21 cellular contexts compared by ENCODE assay signal in the genomic region with DNA sequence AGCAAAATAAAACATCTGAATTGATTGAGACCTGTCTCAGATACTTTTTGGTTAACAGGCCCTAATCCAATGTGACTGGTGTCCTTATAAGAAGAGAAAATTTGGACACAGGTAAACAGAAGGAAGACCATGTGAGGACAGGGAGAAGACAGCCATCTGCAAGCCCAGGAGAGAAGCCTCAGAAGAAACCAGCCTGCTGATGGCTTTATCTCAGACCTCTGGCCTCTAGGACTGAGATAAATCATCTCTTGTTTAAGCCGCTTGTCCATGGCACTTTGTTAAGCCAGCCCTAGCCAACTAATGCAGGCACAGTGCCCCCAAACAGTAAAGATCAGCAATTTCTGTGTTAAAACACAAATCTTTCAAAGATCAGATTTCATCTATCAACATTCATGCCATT. TPM values are rescaled to one million over a fixed set of nuclear protein-coding genes. Genes with fewer than 3 reads are reported as not detected.
DNase-seq lines count a peak whose midpoint lies in the region; ATAC-seq, FAIRE-seq and TF ChIP-seq lines count a peak whose summit lies in the region.
"Had no signal": no experiment of that assay in that cellular context is flagged by ENCODE, and none has a peak within 500 bp of the region (broad histone marks: within the 10 kb centered on the region; RNA-seq: fewer than 3 reads in every experiment).

No MANE protein-coding gene starts in this region.

- H3K27ac Mint-ChIP-seq in activated CD8-positive, alpha-beta T cell treated with anti-CD3 and anti-CD28 coated beads, Interleukin-2, amount 10 ng/mL, durations not matched to agents 7 days and 5 days: no peak overlapping the region
- no peak overlapping the region for H3K27ac Mint-ChIP-seq in activated CD8-positive, alpha-beta T cell treated with anti-CD3 and anti-CD28 coated beads for 36 hours
- H3K27ac Mint-ChIP-seq: B cell; CD4-positive, CD25-positive, alpha-beta regulatory T cell; CD8-positive, alpha-beta T cell; GM23338; H9 had no signal

- TF ChIP-seq RAD21 in K562 (CRISPR knock-in tag; conservative IDR thresholded peaks at IDR 0.05 in 1 of 2, IDR thresholded peaks at IDR 0.05 in 1 of 2): no peak

- WGBS in K562 (ENCODE audit: insufficient coverage, low coverage, missing lambda C conversion rate): 10% methylated on average over 1 of the region's 1 CpG
- 93 to 100% (median 96%) methylated on average over 1 of the region's 1 CpG for WGBS in ovary, 3 donors

- no peak overlapping the region for H3K4me3 Mint-ChIP-seq in activated CD8-positive, alpha-beta T cell treated with anti-CD3 and anti-CD28 coated beads, Interleukin-2, amount 10 ng/mL, durations not matched to agents 7 days and 5 days
- no peak overlapping the region for H3K4me3 Mint-ChIP-seq in activated CD8-positive, alpha-beta T cell treated with anti-CD3 and anti-CD28 coated beads for 36 hours
- H3K4me3 Mint-ChIP-seq: B cell; CD4-positive, CD25-positive, alpha-beta regulatory T cell; CD8-positive, alpha-beta T cell; GM23338; H9 had no signal

- POLR2A ChIA-PET in activated CD8-positive, alpha-beta T cell treated with anti-CD3 and anti-CD28 coated beads, Interleukin-2, amount 10 ng/mL, durations not matched to agents 7 days and 5 days (lab: Charles Lee): no interaction called here
- POLR2A ChIA-PET in activated CD8-positive, alpha-beta T cell treated with anti-CD3 and anti-CD28 coated beads for 36 hours (lab: Charles Lee): no interaction called here
- POLR2A ChIA-PET in K562 (lab: Yijun Ruan, JAX): no interaction called here

- H3K27me3 ChIP-seq in K562 (ENCODE audit: control insufficient read depth in 2 of 2, insufficient read depth in 2 of 2, low read length in 2 of 2): peaks cover 0 to 7% of the 10 kb centered on the region in 2 experiments; a peak in 1 of 5 replicates
- H3K27me3 ChIP-seq in parathyroid adenoma (ENCODE audit: control insufficient read depth, insufficient read depth, low read length): no peaks in the 10 kb centered on the region
- no peaks in the 10 kb centered on the region for H3K27me3 ChIP-seq in ovary
- H3K27me3 ChIP-seq: BLaER1 had no signal

- FAIRE-seq in K562 (lab: Jason Lieb, UNC): no peak
- FAIRE-seq: A204.1, D721Med, GM12891, GM18507 had no signal

- no peak for TF ChIP-seq POLR2A in K562 (conservative IDR thresholded peaks at IDR 0.05)
- TF ChIP-seq POLR2A in ovary (IDR thresholded peaks at IDR 0.05): no peak

- TF ChIP-seq CTCF in activated CD8-positive, alpha-beta T cell treated with anti-CD3 and anti-CD28 coated beads for 36 hours (IDR thresholded peaks at IDR 0.05): no peak
- TF ChIP-seq CTCF in K562 (IDR thresholded peaks at IDR 0.05 in 2 of 3, conservative IDR thresholded peaks at IDR 0.05 in 1 of 3; ENCODE audit: insufficient read depth in 2 of 3, low read depth in 1 of 3, low read length in 3 of 3): no peak
- no peak for TF ChIP-seq CTCF in parathyroid adenoma (IDR thresholded peaks at IDR 0.05)
- TF ChIP-seq CTCF in ovary (IDR thresholded peaks at IDR 0.05): no peak

- H3K9me1 ChIP-seq in K562 (ENCODE audit: control insufficient read depth, insufficient read depth, low read length): no peaks in the 10 kb centered on the region

- no peaks in the 10 kb centered on the region for H4K20me1 ChIP-seq in K562 (replicated peaks; ENCODE audit: control insufficient read depth, insufficient read depth, low read length)
- H4K20me1 ChIP-seq: BLaER1 had no signal

- no peaks in the 10 kb centered on the region for H3K36me3 Mint-ChIP-seq in activated CD8-positive, alpha-beta T cell treated with anti-CD3 and anti-CD28 coated beads, Interleukin-2, amount 10 ng/mL, durations not matched to agents 7 days and 5 days (ENCODE audit: low read depth)
- no peaks in the 10 kb centered on the region for H3K36me3 Mint-ChIP-seq in activated CD8-positive, alpha-beta T cell treated with anti-CD3 and anti-CD28 coated beads for 36 hours (ENCODE audit: low read depth)
- H3K36me3 Mint-ChIP-seq: CD4-positive, CD25-positive, alpha-beta regulatory T cell; CD8-positive, alpha-beta T cell had no signal

- no peaks in the 10 kb centered on the region for H3K9me3 ChIP-seq in K562 (replicated peaks; ENCODE audit: control insufficient read depth, insufficient read depth, low read depth, low read length)
- no peaks in the 10 kb centered on the region for H3K9me3 ChIP-seq in parathyroid adenoma (ENCODE audit: control insufficient read depth, low read length)
- no peaks in the 10 kb centered on the region for H3K9me3 ChIP-seq in ovary

- intact Hi-C loops in activated CD8-positive, alpha-beta T cell treated with anti-CD3 and anti-CD28 coated beads for 36 hours (cut with micrococcal nuclease): no loop called here
- intact Hi-C loops in K562 (cut with micrococcal nuclease): no loop called here
- intact Hi-C loops in ovary (cut with DNase I): no loop called here

- no peaks in the 10 kb centered on the region for H3K9me3 Mint-ChIP-seq in activated CD8-positive, alpha-beta T cell treated with anti-CD3 and anti-CD28 coated beads, Interleukin-2, amount 10 ng/mL, durations not matched to agents 7 days and 5 days (ENCODE audit: insufficient read depth)
- no peaks in the 10 kb centered on the region for H3K9me3 Mint-ChIP-seq in activated CD8-positive, alpha-beta T cell treated with anti-CD3 and anti-CD28 coated beads for 36 hours
- H3K9me3 Mint-ChIP-seq: CD8-positive, alpha-beta T cell had no signal

- H3K4me1 ChIP-seq in K562 (replicated peaks in 1 of 2; ENCODE audit: control insufficient read depth in 2 of 2, insufficient read depth in 2 of 2, low read length in 2 of 2) (peaks cover 7 to 9% of the 10 kb centered on the region in 2 experiments; a peak in 4 of 5 replicates), parathyroid adenoma (peaks cover 44% of the 10 kb centered on the region), ovary (ENCODE audit: insufficient read depth) (peaks cover 2% of the 10 kb centered on the region)

- no peak overlapping the region for H2AFZ ChIP-seq in K562 (ENCODE audit: low read depth, low read length)
- peak overlapping the region; percentile 45 for H2AFZ ChIP-seq in parathyroid adenoma
- H2AFZ ChIP-seq: GM23338 had no signal

- in situ Hi-C loops in K562 (cut with MboI): no loop called here

- H3K27ac ChIP-seq in K562 (ENCODE audit: extremely low read depth, low read depth, low read length): no peak overlapping the region
- peak overlapping the region; percentile 82 for H3K27ac ChIP-seq in parathyroid adenoma
- H3K27ac ChIP-seq in ovary: no peak overlapping the region
- H3K27ac ChIP-seq: BLaER1, C4-2B had no signal

- H3K36me3 ChIP-seq in K562 (ENCODE audit: control insufficient read depth, insufficient read depth, low read length) (no peaks in the 10 kb centered on the region), parathyroid adenoma (ENCODE audit: control insufficient read depth, insufficient read depth, low read length) (no peaks in the 10 kb centered on the region), ovary (no peaks in the 10 kb centered on the region)
- H3K36me3 ChIP-seq: BLaER1 had no signal

- peak; percentile 10 for DNase-seq in activated CD8-positive, alpha-beta T cell treated with anti-CD3 and anti-CD28 coated beads, Interleukin-2, amount 10 ng/mL, durations not matched to agents 7 days and 5 days
- no peak for DNase-seq in activated CD8-positive, alpha-beta T cell treated with anti-CD3 and anti-CD28 coated beads for 36 hours
- DNase-seq in K562 (ENCODE audit: extremely low read depth in 1 of 4, low spot score in 3 of 4) (no peak), 8988T (no peak), ovary (no peak)
- DNase-seq: CD4-positive, CD25-positive, alpha-beta regulatory T cell; CD8-positive, alpha-beta T cell; DMS 273 treated with DMSO at 0.1 percent for 48 hours; DMS79 treated with DMSO at 0.1 percent for 48 hours; GF-D8; H9 had no signal

- H3K4me2 ChIP-seq in K562 (ENCODE audit: insufficient read depth, low read length) (no peak overlapping the region), parathyroid adenoma (ENCODE audit: low read length) (no peak overlapping the region)
- H3K4me2 ChIP-seq: GM23338 had no signal

- CTCF ChIA-PET in activated CD8-positive, alpha-beta T cell treated with anti-CD3 and anti-CD28 coated beads, Interleukin-2, amount 10 ng/mL, durations not matched to agents 7 days and 5 days (lab: Charles Lee): interaction anchor here (0.7 to 1.1 kb wide), 2 partner anchors 17 to 305 kb away, joined by 3 read pairs; no protein-coding TSS in a partner anchor
- CTCF ChIA-PET in activated CD8-positive, alpha-beta T cell treated with anti-CD3 and anti-CD28 coated beads for 36 hours (lab: Charles Lee): interaction anchor here (0.8 to 1.4 kb wide), 2 partner anchors 24 to 669 kb away, joined by 3 to 5 read pairs; no protein-coding TSS in a partner anchor
- CTCF ChIA-PET in K562 (lab: Yijun Ruan, JAX; ENCODE audit: low intra/inter-chr PET ratio): no interaction called here

- no peaks in the 10 kb centered on the region for H3K4me1 Mint-ChIP-seq in activated CD8-positive, alpha-beta T cell treated with anti-CD3 and anti-CD28 coated beads, Interleukin-2, amount 10 ng/mL, durations not matched to agents 7 days and 5 days (ENCODE audit: low read depth)
- peaks cover 2% of the 10 kb centered on the region for H3K4me1 Mint-ChIP-seq in activated CD8-positive, alpha-beta T cell treated with anti-CD3 and anti-CD28 coated beads for 36 hours (ENCODE audit: low read depth)
- H3K4me1 Mint-ChIP-seq: B cell; CD4-positive, CD25-positive, alpha-beta regulatory T cell had no signal

- H3K9ac ChIP-seq in K562 (ENCODE audit: insufficient read depth in 1 of 2, low read depth in 2 of 2, low read length in 2 of 2) (no peak overlapping the region), parathyroid adenoma (no peak overlapping the region)
- H3K9ac ChIP-seq: BLaER1 had no signal

- H3K4me3 ChIP-seq in K562 (no peak overlapping the region), parathyroid adenoma (ENCODE audit: low read depth, low read length) (no peak overlapping the region), ovary (no peak overlapping the region)
- H3K4me3 ChIP-seq: BLaER1, GM23338 had no signal

- H3K79me2 ChIP-seq in K562 (ENCODE audit: control insufficient read depth, insufficient read depth, low read length) (no peaks in the 10 kb centered on the region), parathyroid adenoma (no peaks in the 10 kb centered on the region)

- BruUV-seq in K562 (replicated peaks; lab: Mats Ljungman, UMichigan): no TSS peak

- TF ChIP-seq EP300 in K562 (IDR thresholded peaks at IDR 0.05; ENCODE audit: low read length) (no peak), ovary (IDR thresholded peaks at IDR 0.05) (no peak)

- ATAC-seq in activated CD8-positive, alpha-beta T cell treated with anti-CD3 and anti-CD28 coated beads, Interleukin-2, amount 10 ng/mL, durations not matched to agents 7 days and 5 days: no peak
- no peak for ATAC-seq in activated CD8-positive, alpha-beta T cell treated with anti-CD3 and anti-CD28 coated beads for 36 hours
- ATAC-seq in K562: no peak
- ATAC-seq: CD8-positive, alpha-beta T cell; GM23338; HCT116 had no signal

- H3K27me3 Mint-ChIP-seq in activated CD8-positive, alpha-beta T cell treated with anti-CD3 and anti-CD28 coated beads, Interleukin-2, amount 10 ng/mL, durations not matched to agents 7 days and 5 days (ENCODE audit: low read depth): peaks cover 14% of the 10 kb centered on the region
- H3K27me3 Mint-ChIP-seq in activated CD8-positive, alpha-beta T cell treated with anti-CD3 and anti-CD28 coated beads for 36 hours: peaks cover 1% of the 10 kb centered on the region

RNA-seq across cellular contexts. Expression of a gene that starts 41.8 kb away (rescaled TPM):
- total RNA-seq in activated CD8-positive, alpha-beta T cell treated with anti-CD3 and anti-CD28 coated beads, Interleukin-2, amount 10 ng/mL, durations not matched to agents 7 days and 5 days: 10 to 100 TPM; 40.7 to 41.0 TPM
- 10 to 100 TPM; 46.8 to 47.2 TPM for total RNA-seq in activated CD8-positive, alpha-beta T cell treated with anti-CD3 and anti-CD28 coated beads for 36 hours
- total RNA-seq in K562 (2011; cell fraction: chromatin; rRNA removed; ENCODE audit: low replicate concordance): 11.5 and 48.7 TPM in 2 replicates
- total RNA-seq in K562 (2011; cell fraction: nucleolus; rRNA removed): 9.8 and 12.1 TPM in 2 replicates
- total RNA-seq in K562 (2011; cell fraction: nucleoplasm; rRNA removed): 19.5 TPM in 2 replicates
- total RNA-seq in K562 (2014; rRNA removed): 21.6 and 24.1 TPM in 2 replicates
- 42.4 and 48.3 TPM in 2 replicates for total RNA-seq in K562 (2014; rRNA removed; fragmentation: Illumina TruSeq; extraction: Trizol)
- 42.4 and 46.7 TPM in 2 replicates for total RNA-seq in K562 (2015; rRNA removed; fragmentation: Illumina TruSeq; extraction: Trizol)
- total RNA-seq in K562 (2021): 25.8 and 28.3 TPM in 2 replicates
- 37.6 and 48.3 TPM in 2 replicates for polyA plus RNA-seq in K562 (2011; rRNA removed)
- 16.0 and 25.1 TPM in 2 replicates for polyA plus RNA-seq in K562 (2011; cell fraction: cytosol; rRNA removed)
- 28.2 and 31.2 TPM in 2 replicates for polyA plus RNA-seq in K562 (2011; cell fraction: nucleus; rRNA removed)
- polyA plus RNA-seq in K562 (2012): 21.0 and 22.9 TPM in 2 replicates
- 28.5 and 30.7 TPM in 2 replicates for polyA plus RNA-seq in K562 (2014; fragmentation: Illumina TruSeq; extraction: Trizol)
- 10 to 100 TPM; 15.5 to 22.7 TPM for polyA plus RNA-seq in K562 (2014; fragmentation: Nextera tagmentation; extraction: Ambion mirVana)
- polyA plus RNA-seq in K562 (2014; rRNA removed): 27.6 and 29.4 TPM in 2 replicates
- 48.9 and 55.0 TPM in 2 replicates for polyA minus RNA-seq in K562 (2011; rRNA and poly(A)+ RNA removed)
- 14.7 and 21.5 TPM in 2 replicates for polyA minus RNA-seq in K562 (2011; cell fraction: cytosol; rRNA and poly(A)+ RNA removed)
- 18.3 and 29.4 TPM in 2 replicates for polyA minus RNA-seq in K562 (2011; cell fraction: nucleus; rRNA and poly(A)+ RNA removed)
- total RNA-seq in ovary: 10 to 100 TPM in 5 of 7 donors, 1 to 10 TPM in 2; 6.8 to 13.7 (median 11.5) TPM
- polyA plus RNA-seq in ovary: 1 to 10 TPM; 6.6 to 9.5 TPM
